8 cellular contexts compared by ENCODE assay signal in the genomic region with DNA sequence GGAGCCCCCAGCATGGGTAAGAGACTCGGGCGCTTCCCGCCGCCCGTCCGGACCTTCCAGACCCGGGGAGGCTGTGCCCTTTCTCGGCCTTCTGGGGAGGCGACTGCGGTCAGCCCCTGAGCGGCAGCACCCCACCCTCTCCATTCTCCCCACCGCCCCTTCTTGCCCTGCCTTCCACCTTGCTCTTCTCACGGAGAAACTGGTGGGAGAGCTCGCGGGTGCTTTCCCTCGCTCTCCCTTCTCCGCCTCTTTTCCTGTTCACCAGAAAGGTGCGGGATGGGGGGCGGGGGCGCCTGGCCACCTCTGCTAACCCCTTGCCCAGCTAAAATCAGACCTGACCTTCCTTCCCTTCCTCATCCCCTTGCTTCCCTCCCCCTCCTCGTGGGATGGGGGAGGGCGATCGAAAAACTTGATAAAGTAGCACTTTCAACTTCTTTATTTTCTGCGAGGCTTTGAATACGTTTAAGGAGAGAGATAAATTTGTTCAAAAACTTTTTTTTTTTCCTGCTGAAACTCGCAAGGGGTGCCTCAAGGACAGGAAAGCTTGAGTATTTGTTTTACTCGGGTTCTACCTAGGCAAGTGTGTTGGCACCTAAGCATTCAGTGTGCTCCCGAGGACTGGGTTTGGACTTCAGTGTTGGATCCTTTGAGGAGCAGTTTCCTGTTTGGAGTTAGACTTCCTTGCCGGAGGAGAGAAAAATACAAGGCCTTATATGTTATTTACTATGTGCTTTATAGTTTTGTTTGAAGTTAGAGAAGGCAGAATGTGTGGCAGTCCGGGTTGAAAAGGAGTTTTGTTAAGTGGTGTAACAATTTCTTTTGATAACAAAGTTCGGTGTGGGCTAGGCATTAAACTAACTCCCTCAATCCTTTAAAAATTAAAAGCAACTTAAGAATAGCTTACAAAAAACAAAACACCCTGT. TPM values are rescaled to one million over a fixed set of nuclear protein-coding genes. Genes with fewer than 3 reads are reported as not detected.
DNase-seq lines count a peak whose midpoint lies in the region; ATAC-seq, FAIRE-seq and TF ChIP-seq lines count a peak whose summit lies in the region.

No MANE protein-coding gene starts in this region.

- no peak for TF ChIP-seq EP300 in GM12878 (IDR thresholded peaks at IDR 0.05; ENCODE audit: borderline replicate concordance in 1 of 2, control insufficient read depth in 1 of 2, low read depth in 2 of 2, low read length in 2 of 2)

- peak overlapping the region; percentile 94 for H3K4me3 Mint-ChIP-seq in activated CD8-positive, alpha-beta memory T cell treated with anti-CD3 and anti-CD28 coated beads, Interleukin-2, amount 10 ng/mL, durations not matched to agents 7 days and 5 days

- in situ Hi-C loops in GM12878 (cut with MboI) = no loop called here

- no peaks in the 10 kb centered on the region for H3K9me3 Mint-ChIP-seq in activated CD8-positive, alpha-beta memory T cell treated with anti-CD3 and anti-CD28 coated beads, Interleukin-2, amount 10 ng/mL, durations not matched to agents 7 days and 5 days (ENCODE audit: low read depth)

- H3K27ac ChIP-seq in GM12878 (ENCODE audit: control insufficient read depth, insufficient read depth) = peak overlapping the region; percentile 92

- no peak for DNase-seq in activated CD8-positive, alpha-beta memory T cell treated with anti-CD3 and anti-CD28 coated beads, Interleukin-2, amount 10 ng/mL, durations not matched to agents 7 days and 5 days
- no peak for DNase-seq in activated CD8-positive, alpha-beta memory T cell treated with anti-CD3 and anti-CD28 coated beads for 24 hours
- DNase-seq in NCI-H69 (lab: John Stamatoyannopoulos, UW) (peak; percentile 79), GM12878 (ENCODE audit: low read depth, low spot score) (no peak), inferior parietal cortex (ENCODE audit: extremely low spot score) (peak; percentile 38)
- peak; percentile 27 for DNase-seq in stimulated activated CD8-positive, alpha-beta memory T cell treated with anti-CD3 and anti-CD28 coated beads, Interleukin-15, amount 100 ng/mL, for 24 hours (ENCODE audit: low read depth)
- DNase-seq in stimulated activated CD4-positive, alpha-beta T cell treated with anti-CD3 and anti-CD28 coated beads, Interleukin-2, amount 100 ng/mL, for 24 hours = no peak

- H3K79me2 ChIP-seq in GM12878 (ENCODE audit: control insufficient read depth, insufficient read depth, low read length) = peaks cover 53% of the 10 kb centered on the region

- H3K36me3 ChIP-seq in GM12878 (ENCODE audit: control insufficient read depth in 2 of 2, insufficient read depth in 2 of 2, low read length in 1 of 2) = no peaks in the 10 kb centered on the region

- peak overlapping the region; percentile 81 for H2AFZ ChIP-seq in GM12878 (ENCODE audit: control insufficient read depth, low read depth, low read length)

- H3K4me1 ChIP-seq in GM12878 (ENCODE audit: control insufficient read depth, insufficient read depth, low read length) = peaks cover 4% of the 10 kb centered on the region; the same call in 1 of the 2 replicates

- H3K4me1 Mint-ChIP-seq in activated CD8-positive, alpha-beta memory T cell treated with anti-CD3 and anti-CD28 coated beads, Interleukin-2, amount 10 ng/mL, durations not matched to agents 7 days and 5 days = peaks cover 36% of the 10 kb centered on the region

- H3K4me2 ChIP-seq in GM12878 (ENCODE audit: control insufficient read depth, insufficient read depth) = peak overlapping the region; percentile 90

- H3K9ac ChIP-seq in GM12878 (ENCODE audit: control insufficient read depth, insufficient read depth, low read length) = peak overlapping the region; percentile 95

- H3K27me3 ChIP-seq in GM12878 (replicated peaks in 1 of 2; ENCODE audit: control insufficient read depth in 2 of 2, insufficient read depth in 2 of 2, low read length in 1 of 2) = no peaks in the 10 kb centered on the region

- peak overlapping the region; percentile 92 for H3K27ac Mint-ChIP-seq in activated CD8-positive, alpha-beta memory T cell treated with anti-CD3 and anti-CD28 coated beads, Interleukin-2, amount 10 ng/mL, durations not matched to agents 7 days and 5 days

- peaks cover 1% of the 10 kb centered on the region for H3K36me3 Mint-ChIP-seq in activated CD8-positive, alpha-beta memory T cell treated with anti-CD3 and anti-CD28 coated beads, Interleukin-2, amount 10 ng/mL, durations not matched to agents 7 days and 5 days

- no peaks in the 10 kb centered on the region for H3K27me3 Mint-ChIP-seq in activated CD8-positive, alpha-beta memory T cell treated with anti-CD3 and anti-CD28 coated beads, Interleukin-2, amount 10 ng/mL, durations not matched to agents 7 days and 5 days

- peak; percentile 49 for FAIRE-seq in GM12878 (lab: Jason Lieb, UNC)

- BruUV-seq in GM12878 (replicated peaks; lab: Mats Ljungman, UMichigan) = TSS peak; percentile 57

- no peak for TF ChIP-seq POLR2A in GM12878 (IDR thresholded peaks at IDR 0.05; ENCODE audit: low read depth, low read length)

- TF ChIP-seq RAD21 in GM12878 (IDR thresholded peaks at IDR 0.05; ENCODE audit: insufficient read depth, low read depth, low read length) = no peak

- peak overlapping the region; percentile 98 for H3K4me3 ChIP-seq in GM12878

- 1% methylated on average over 27 of the region's 31 CpGs for WGBS in GM12878 (ENCODE audit: insufficient coverage, insufficient replicate concordance, low lambda C conversion rate, missing lambda C conversion rate)

- no peaks in the 10 kb centered on the region for H4K20me1 ChIP-seq in GM12878 (ENCODE audit: control insufficient read depth, insufficient read depth)

- RAD21 ChIA-PET in GM12878 (lab: Charles Lee; ENCODE audit: unreplicated experiment) = interaction anchor here (0.7 to 4.7 kb wide), 17 partner anchors 9 to 255 kb away, joined by 3 to 58 read pairs (median 5); no protein-coding TSS in a partner anchor

- H3K9me3 ChIP-seq in GM12878 (replicated peaks; ENCODE audit: control insufficient read depth, insufficient read depth, low read length) = no peaks in the 10 kb centered on the region

- intact Hi-C loops in GM12878 (cut with micrococcal nuclease; ENCODE audit: unreplicated experiment) = loop anchor here (1.0 to 2.0 kb wide), 2 partner anchors 40 to 64 kb away; no protein-coding TSS in a partner anchor

- CTCF ChIA-PET in activated CD8-positive, alpha-beta memory T cell treated with anti-CD3 and anti-CD28 coated beads, Interleukin-2, amount 10 ng/mL, durations not matched to agents 7 days and 5 days (lab: Charles Lee) = interaction anchor here (0.7 to 4.7 kb wide), 7 partner anchors 22 to 152 kb away, joined by 3 to 33 read pairs (median 3); no protein-coding TSS in a partner anchor
- CTCF ChIA-PET in GM12878 (lab: Yijun Ruan, JAX) = interaction anchor here (0.6 to 1.6 kb wide), 12 partner anchors 8 to 153 kb away, joined by 3 to 8 read pairs (median 3); no protein-coding TSS in a partner anchor

- SMC1A ChIA-PET in GM12878 (lab: Charles Lee; ENCODE audit: uncharacterized antibody, unreplicated experiment) = interaction anchor here (0.8 to 4.1 kb wide), 17 partner anchors 9 to 124 kb away, joined by 3 to 47 read pairs (median 5); no protein-coding TSS in a partner anchor

- no peak for ATAC-seq in activated CD8-positive, alpha-beta memory T cell treated with anti-CD3 and anti-CD28 coated beads, Interleukin-2, amount 10 ng/mL, durations not matched to agents 7 days and 5 days
- ATAC-seq in HG02623 (IDR thresholded peaks at IDR 0.05; ENCODE audit: unreplicated experiment) = peak; percentile 26
- ATAC-seq in GM12878 = peak; percentile 55

- POLR2A ChIA-PET in GM12878 (lab: Charles Lee) = interaction anchor here (0.9 to 4.7 kb wide), 14 partner anchors 8 to 94 kb away, joined by 3 to 21 read pairs (median 4); no protein-coding TSS in a partner anchor

- no peak for TF ChIP-seq CTCF in GM12878 (IDR thresholded peaks at IDR 0.05 in 2 of 3, conservative IDR thresholded peaks at IDR 0.05 in 1 of 3; ENCODE audit: control insufficient read depth in 2 of 3, extremely low read depth in 1 of 3, insufficient read depth in 1 of 3, low read depth in 3 of 3, low read length in 3 of 3)

TF ChIP-seq in GM12878, 131 proteins besides CTCF, POLR2A, EP300 and RAD21 (continues in another document):
- TF ChIP-seq IKZF2 (IDR thresholded peaks at IDR 0.05) (peak; percentile 65 to 67), NR2F1 (conservative IDR thresholded peaks at IDR 0.05) (0 out of 2 replicates have a peak, but pooled peaks have one; percentile 43), CHD2 (IDR thresholded peaks at IDR 0.05; ENCODE audit: borderline replicate concordance, low read depth, low read length) (0 out of 2 replicates have a peak, but pooled peaks have one; percentile 8), SREBF1 (IDR thresholded peaks at IDR 0.05; ENCODE audit: low read length) (no peak), NR2C1 (IDR thresholded peaks at IDR 0.05) (no peak), EED (IDR thresholded peaks at IDR 0.05; ENCODE audit: low read depth) (0 out of 2 replicates have a peak, but pooled peaks have one; percentile 46), TAF1 (IDR thresholded peaks at IDR 0.05; ENCODE audit: borderline replicate concordance, low read depth, low read length) (0 out of 2 replicates have a peak, but pooled peaks have one; percentile 2), SP1 (IDR thresholded peaks at IDR 0.05; ENCODE audit: low read depth, low read length) (no peak), NBN (IDR thresholded peaks at IDR 0.05) (peak; percentile 52; the same call in 1 of the 2 replicates)

RNA-seq across cellular contexts. Expression of gene CD2AP, which starts 0.9 kb away (rescaled TPM):
- 10 to 100 TPM; 25.5 to 30.9 TPM for total RNA-seq in activated CD8-positive, alpha-beta memory T cell treated with anti-CD3 and anti-CD28 coated beads, Interleukin-2, amount 10 ng/mL, durations not matched to agents 7 days and 5 days
- 115 TPM in 2 replicates for total RNA-seq in GM12878 (2013; cell fraction: nucleolus; rRNA removed)
- total RNA-seq in GM12878 (2014; rRNA removed) (22.9 and 29.5 TPM in 2 replicates), GM12878 (2014; rRNA removed; fragmentation: Illumina TruSeq; extraction: Trizol) (46.6 and 48.0 TPM in 2 replicates), GM12878 (2021) (23.6 and 27.9 TPM in 2 replicates)
- polyA plus RNA-seq in GM12878 (2011; ENCODE audit: low read depth) = 9.9 TPM
- polyA plus RNA-seq in GM12878 (2011; rRNA removed) (23.7 and 43.8 TPM in 2 replicates), GM12878 (2014; fragmentation: Illumina TruSeq; extraction: Trizol) (34.2 and 48.4 TPM in 2 replicates), GM12878 (2014; fragmentation: Nextera tagmentation; extraction: Ambion mirVana) (1 to 10 TPM; 5.4 to 8.0 TPM), GM12878 (2014; rRNA removed) (12.6 and 15.1 TPM in 2 replicates), GM12878 (2016; fragmentation: Nextera tagmentation; extraction: Ambion mirVana) (10 to 100 TPM; 17.4 to 18.8 TPM)
- polyA plus RNA-seq in GM12878 (2011; cell fraction: cytosol; rRNA removed) = 6.7 and 8.0 TPM in 2 replicates
- polyA plus RNA-seq in GM12878 (2011; cell fraction: nucleus; rRNA removed) = 10.7 and 12.6 TPM in 2 replicates
- 20.5 and 20.9 TPM in 2 replicates for polyA plus RNA-seq in GM12878 (2012)
- polyA minus RNA-seq in GM12878 (2011; rRNA and poly(A)+ RNA removed) = 10.1 and 11.7 TPM in 2 replicates
- 9.0 TPM in 2 replicates for polyA minus RNA-seq in GM12878 (2011; cell fraction: cytosol; rRNA and poly(A)+ RNA removed)
- polyA minus RNA-seq in GM12878 (2011; cell fraction: nucleus; rRNA and poly(A)+ RNA removed) = 19.7 and 29.3 TPM in 2 replicates

Comparison
In these comparisons a context has a peak if more than half of its experiments do, and no peak if none do; other contexts are left out.
1. DNase-seq: peak in NCI-H69 (single experiment), inferior parietal cortex (single experiment) and stimulated activated CD8-positive, alpha-beta memory T cell treated with anti-CD3 and anti-CD28 coated beads, Interleukin-15, amount 100 ng/mL, for 24 hours (single experiment); none in activated CD8-positive, alpha-beta memory T cell treated with anti-CD3 and anti-CD28 coated beads, Interleukin-2, amount 10 ng/mL, durations not matched to agents 7 days and 5 days (single experiment), activated CD8-positive, alpha-beta memory T cell treated with anti-CD3 and anti-CD28 coated beads for 24 hours (single experiment), GM12878 (single experiment) and stimulated activated CD4-positive, alpha-beta T cell treated with anti-CD3 and anti-CD28 coated beads, Interleukin-2, amount 100 ng/mL, for 24 hours (0 of 2).